In genomic region chr12:87413784-87414183, GRCh38 we compare ENCODE assay signal across 21 cellular contexts.
DNase-seq lines count a peak whose midpoint lies in the region; ATAC-seq and TF ChIP-seq lines count a peak whose summit lies in the region.
"Had no signal": no experiment of that assay in that cellular context is flagged by ENCODE, and none has a peak within 500 bp of the region (broad histone marks: within the 10 kb centered on the region; RNA-seq: fewer than 3 reads in every experiment).

No MANE protein-coding gene starts in this region.

- 0 out of 4 replicates have a peak, but pooled peaks cover 6% of the 10 kb centered on the region in 2 experiments for H3K4me1 Mint-ChIP-seq in H9
- H3K4me1 Mint-ChIP-seq: memory B cell, T-cell had no signal

- H3K4me3 ChIP-seq in fibroblast of the aortic adventitia (ENCODE audit: low read depth, low read length) = no peak overlapping the region
- H3K4me3 ChIP-seq in retinal pigment epithelial cell (ENCODE audit: low read length) = no peak overlapping the region
- H3K4me3 ChIP-seq: ascending aorta, BLaER1, Peyer's patch had no signal

- H4K91ac ChIP-seq in H9 (ENCODE audit: insufficient read length, low read depth, low read length) = no peak overlapping the region

- H3K36me3 Mint-ChIP-seq in H9 (ENCODE audit: insufficient read depth in 1 of 3, low read depth in 3 of 3) = peaks cover 0 to 10% (median 6%) of the 10 kb centered on the region in 3 experiments; a peak in 3 of 7 replicates
- H3K36me3 Mint-ChIP-seq: memory B cell, T-cell had no signal

- H3K27me3 Mint-ChIP-seq in H9 (ENCODE audit: low read depth) = no peaks in the 10 kb centered on the region
- H3K27me3 Mint-ChIP-seq: memory B cell, T-cell had no signal

- H2AFZ ChIP-seq in H9 (ENCODE audit: low read length) = no peak overlapping the region

- no peaks in the 10 kb centered on the region for H3K79me2 ChIP-seq in H9 (ENCODE audit: insufficient read depth, low read length)

- H3K14ac ChIP-seq in H9 (ENCODE audit: insufficient read depth, low read length) = no peak overlapping the region

- H3K27ac ChIP-seq in H9 (ENCODE audit: insufficient read length, low read depth, low read length) = no peak overlapping the region
- H3K27ac ChIP-seq: ascending aorta, BLaER1, Peyer's patch had no signal

- no peak overlapping the region for H2BK5ac ChIP-seq in H9 (ENCODE audit: insufficient read length, low read length)

- no peak overlapping the region for H2BK20ac ChIP-seq in H9 (ENCODE audit: low read depth, low read length, poor library complexity, severe bottlenecking)

- no peaks in the 10 kb centered on the region for H4K20me1 ChIP-seq in H9 (ENCODE audit: control insufficient read depth, insufficient read depth, insufficient read length)
- H4K20me1 ChIP-seq: BLaER1 had no signal

- DNase-seq in M059J (ENCODE audit: low read depth) (peak; percentile 25), fibroblast of the aortic adventitia (ENCODE audit: low read depth) (peak; percentile 96), retinal pigment epithelial cell (ENCODE audit: low read depth) (peak; percentile 65), H9 (no peak), germinal center (ENCODE audit: low spot score) (no peak), NCI-H1436 (lab: John Stamatoyannopoulos, UW) (no peak)
- DNase-seq: activated effector memory CD4-positive, alpha-beta T cell treated with anti-CD3 and anti-CD28 coated beads, Interleukin-2, amount 50 U/mL, for 16 hours; effector CD4-positive, alpha-beta T cell; foreskin melanocyte; Karpas-422; NCI-H1436 treated with DMSO at 0.1 percent for 48 hours; NCI-H748 treated with DMSO at 0.1 percent for 48 hours; Peyer's patch; stimulated activated CD4-positive, alpha-beta T cell treated with anti-CD3 and anti-CD28 coated beads, Interleukin-2, amount 100 ng/mL, for 48 hours; T-cell had no signal

- no peak overlapping the region for H2BK15ac ChIP-seq in H9 (ENCODE audit: low read depth, low read length)

- ATAC-seq in SK-N-SH treated with all-trans-retinoic acid at 6 μM for 48 hours = peak; percentile 90
- no peak for ATAC-seq in HG02885 (IDR thresholded peaks at IDR 0.05; ENCODE audit: poor library complexity, unreplicated experiment)
- ATAC-seq: sciatic nerve, T-cell had no signal

- H3K23ac ChIP-seq in H9 (ENCODE audit: insufficient read length, low read depth, low read length) = no peak overlapping the region

- no peak overlapping the region for H3K18ac ChIP-seq in H9 (ENCODE audit: insufficient read length, low read depth, low read length)

- H3K56ac ChIP-seq in H9 (ENCODE audit: insufficient read length, low read depth, low read length) = no peak overlapping the region

- H3K27me3 ChIP-seq in H9 (ENCODE audit: insufficient read depth, low read length) = no peaks in the 10 kb centered on the region
- H3K27me3 ChIP-seq: ascending aorta, BLaER1, Peyer's patch had no signal

- H3K9me3 Mint-ChIP-seq in H9 = peaks cover 6 to 11% of the 10 kb centered on the region in 2 experiments

- H3K9me3 ChIP-seq in H9 (ENCODE audit: control insufficient read depth, low read depth, low read length) = no peaks in the 10 kb centered on the region
- H3K9me3 ChIP-seq: BLaER1, Peyer's patch had no signal

- H2AK5ac ChIP-seq in H9 (ENCODE audit: insufficient read length, low read length) = no peak overlapping the region

- H3K79me1 ChIP-seq in H9 (ENCODE audit: insufficient read depth, low read depth, low read length, poor library complexity, severe bottlenecking) = no peaks in the 10 kb centered on the region

- H4K5ac ChIP-seq in H9 (ENCODE audit: insufficient read length, low read depth, low read length) = no peak overlapping the region

- H3K4me1 ChIP-seq in H9 (ENCODE audit: insufficient read depth, low read length) = no peaks in the 10 kb centered on the region
- H3K4me1 ChIP-seq: ascending aorta, BLaER1, Peyer's patch had no signal

- no peak overlapping the region for H3T11ph ChIP-seq in H9 (ENCODE audit: low read length)

- no CpG with 5 or more reads among the region's 2 CpGs for WGBS in H9 (ENCODE audit: extremely low coverage, insufficient read length, low lambda C conversion rate)

- H2BK12ac ChIP-seq in H9 (ENCODE audit: insufficient read length, low read depth, low read length) = no peak overlapping the region

- H2BK120ac ChIP-seq in H9 (ENCODE audit: low read depth, low read length, poor library complexity, severe bottlenecking) = no peak overlapping the region

- H3K4ac ChIP-seq in H9 (ENCODE audit: low read depth, low read length) = no peak overlapping the region

- H3K23me2 ChIP-seq in H9 (ENCODE audit: insufficient read length, low read depth, low read length, poor library complexity, severe bottlenecking) = no peaks in the 10 kb centered on the region

- H3K4me2 ChIP-seq in H9 (ENCODE audit: insufficient read depth, insufficient read length, low read length) = no peak overlapping the region
- H3K4me2 ChIP-seq: BLaER1 had no signal

- no peak overlapping the region for H4K8ac ChIP-seq in H9 (replicated peaks; ENCODE audit: insufficient read length, low read depth, low read length)

- H3K27ac Mint-ChIP-seq in H9 = no peak overlapping the region
- H3K27ac Mint-ChIP-seq: memory B cell, T-cell had no signal

- no peak for TF ChIP-seq CTCF in fibroblast of the aortic adventitia (IDR thresholded peaks at IDR 0.05; ENCODE audit: insufficient read depth, low read length)
- TF ChIP-seq CTCF in retinal pigment epithelial cell (conservative IDR thresholded peaks at IDR 0.05; ENCODE audit: low read depth, low read length) = no peak
- TF ChIP-seq CTCF in H9 (conservative IDR thresholded peaks at IDR 0.05) = no peak

- no peak overlapping the region for H3K9ac ChIP-seq in H9 (ENCODE audit: extremely low read depth, insufficient read length, low read length)
- H3K9ac ChIP-seq: BLaER1 had no signal

- no peak overlapping the region for H3K4me3 Mint-ChIP-seq in H9
- H3K4me3 Mint-ChIP-seq: memory B cell, T-cell had no signal

TF ChIP-seq in SK-N-SH treated with all-trans-retinoic acid at 6 μM for 48 hours, 23 proteins besides CTCF, POLR2A, EP300 and RAD21 (continues in another document):
- TF ChIP-seq ZC3H10 (CRISPR knock-in tag; IDR thresholded peaks at IDR 0.05) = peak; percentile 74; the same call in 1 of the 2 replicates
- TF ChIP-seq GLIS3 (CRISPR knock-in tag; IDR thresholded peaks at IDR 0.05) = 0 out of 2 replicates have a peak, but pooled peaks have one; percentile 26
- TF ChIP-seq CSRNP3 (CRISPR knock-in tag; IDR thresholded peaks at IDR 0.05) = peak; percentile 88; the same call in 1 of the 2 replicates
- TF ChIP-seq SNAI2 (CRISPR knock-in tag; IDR thresholded peaks at IDR 0.05) = peak; percentile 42; the same call in 1 of the 2 replicates
- TF ChIP-seq ZFP3 (CRISPR knock-in tag; IDR thresholded peaks at IDR 0.05) = no peak
- TF ChIP-seq OSR1 (CRISPR knock-in tag; IDR thresholded peaks at IDR 0.05) = no peak
- TF ChIP-seq TOX (CRISPR knock-in tag; IDR thresholded peaks at IDR 0.05; ENCODE audit: borderline replicate concordance) = peak; percentile 80; the same call in 1 of the 2 replicates
- TF ChIP-seq RARB (CRISPR knock-in tag; IDR thresholded peaks at IDR 0.05) = no peak
- TF ChIP-seq ESRRG (CRISPR knock-in tag; IDR thresholded peaks at IDR 0.05) = 0 out of 2 replicates have a peak, but pooled peaks have one; percentile 69
- no peak for TF ChIP-seq ARNTL (CRISPR knock-in tag; IDR thresholded peaks at IDR 0.05; ENCODE audit: borderline replicate concordance, low read depth)
- no peak for TF ChIP-seq BACH2 (CRISPR knock-in tag; IDR thresholded peaks at IDR 0.05; ENCODE audit: borderline replicate concordance)
- TF ChIP-seq ZNF8 (CRISPR knock-in tag; IDR thresholded peaks at IDR 0.05) = no peak; the same call in 1 of the 2 replicates
- peak; percentile 79 for TF ChIP-seq TCF4 (CRISPR knock-in tag; IDR thresholded peaks at IDR 0.05; ENCODE audit: borderline replicate concordance)
- peak; percentile 92 for TF ChIP-seq TSHZ2 (CRISPR knock-in tag; IDR thresholded peaks at IDR 0.05)

Comparison
In these comparisons a context has a peak if more than half of its experiments do, and no peak if none do; other contexts are left out.
1. DNase-seq: peak in M059J (single experiment), fibroblast of the aortic adventitia (single experiment) and retinal pigment epithelial cell (single experiment); none in H9 (single experiment), germinal center (single experiment) and NCI-H1436 (single experiment).